ENCODE assay signal across 1 cellular context in the genomic region with DNA sequence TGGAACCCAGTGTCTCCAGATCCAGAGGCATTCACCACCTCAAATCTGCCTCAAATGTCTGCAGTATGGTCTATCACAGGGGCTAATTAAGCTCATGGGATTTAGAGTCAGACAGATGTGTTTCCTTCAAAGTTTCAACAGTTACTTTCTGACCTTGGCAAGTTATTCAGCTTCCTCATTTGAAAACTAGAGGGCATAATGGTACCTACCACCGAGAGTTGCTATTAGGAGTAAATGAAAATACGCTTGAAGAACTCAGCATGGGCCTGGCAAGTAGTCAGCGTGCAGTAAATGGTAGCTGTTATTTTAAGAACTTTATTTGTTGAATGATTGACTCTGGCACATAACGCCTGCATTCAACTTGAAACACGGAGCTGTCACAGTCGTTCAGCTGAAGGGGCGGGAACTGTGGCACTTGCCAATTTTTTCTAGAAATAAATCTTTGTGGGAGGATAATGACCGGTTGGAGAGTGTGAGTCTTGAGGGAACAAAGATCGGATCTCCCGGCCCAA.
TF ChIP-seq lines count a peak whose summit lies in the region.

No MANE protein-coding gene starts in this region.

TF ChIP-seq in SK-N-SH treated with all-trans-retinoic acid at 6 μM for 48 hours, 23 proteins besides CTCF, POLR2A, EP300 and RAD21 (continued from another document):
- TF ChIP-seq, protein P1, sequence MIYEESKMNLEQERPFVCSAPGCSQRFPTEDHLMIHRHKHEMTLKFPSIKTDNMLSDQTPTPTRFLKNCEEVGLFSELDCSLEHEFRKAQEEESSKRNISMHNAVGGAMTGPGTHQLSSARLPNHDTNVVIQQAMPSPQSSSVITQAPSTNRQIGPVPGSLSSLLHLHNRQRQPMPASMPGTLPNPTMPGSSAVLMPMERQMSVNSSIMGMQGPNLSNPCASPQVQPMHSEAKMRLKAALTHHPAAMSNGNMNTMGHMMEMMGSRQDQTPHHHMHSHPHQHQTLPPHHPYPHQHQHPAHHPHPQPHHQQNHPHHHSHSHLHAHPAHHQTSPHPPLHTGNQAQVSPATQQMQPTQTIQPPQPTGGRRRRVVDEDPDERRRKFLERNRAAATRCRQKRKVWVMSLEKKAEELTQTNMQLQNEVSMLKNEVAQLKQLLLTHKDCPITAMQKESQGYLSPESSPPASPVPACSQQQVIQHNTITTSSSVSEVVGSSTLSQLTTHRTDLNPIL (CRISPR knock-in tag; IDR thresholded peaks at IDR 0.05; ENCODE audit: low read depth): no peak
- no peak for TF ChIP-seq ESRRG (CRISPR knock-in tag; IDR thresholded peaks at IDR 0.05)
- TF ChIP-seq, protein P2, sequence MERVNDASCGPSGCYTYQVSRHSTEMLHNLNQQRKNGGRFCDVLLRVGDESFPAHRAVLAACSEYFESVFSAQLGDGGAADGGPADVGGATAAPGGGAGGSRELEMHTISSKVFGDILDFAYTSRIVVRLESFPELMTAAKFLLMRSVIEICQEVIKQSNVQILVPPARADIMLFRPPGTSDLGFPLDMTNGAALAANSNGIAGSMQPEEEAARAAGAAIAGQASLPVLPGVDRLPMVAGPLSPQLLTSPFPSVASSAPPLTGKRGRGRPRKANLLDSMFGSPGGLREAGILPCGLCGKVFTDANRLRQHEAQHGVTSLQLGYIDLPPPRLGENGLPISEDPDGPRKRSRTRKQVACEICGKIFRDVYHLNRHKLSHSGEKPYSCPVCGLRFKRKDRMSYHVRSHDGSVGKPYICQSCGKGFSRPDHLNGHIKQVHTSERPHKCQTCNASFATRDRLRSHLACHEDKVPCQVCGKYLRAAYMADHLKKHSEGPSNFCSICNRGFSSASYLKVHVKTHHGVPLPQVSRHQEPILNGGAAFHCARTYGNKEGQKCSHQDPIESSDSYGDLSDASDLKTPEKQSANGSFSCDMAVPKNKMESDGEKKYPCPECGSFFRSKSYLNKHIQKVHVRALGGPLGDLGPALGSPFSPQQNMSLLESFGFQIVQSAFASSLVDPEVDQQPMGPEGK (CRISPR knock-in tag; IDR thresholded peaks at IDR 0.05; ENCODE audit: borderline replicate concordance): no peak
- TF ChIP-seq ARNTL (CRISPR knock-in tag; IDR thresholded peaks at IDR 0.05; ENCODE audit: borderline replicate concordance, low read depth): no peak
- TF ChIP-seq, protein P3, sequence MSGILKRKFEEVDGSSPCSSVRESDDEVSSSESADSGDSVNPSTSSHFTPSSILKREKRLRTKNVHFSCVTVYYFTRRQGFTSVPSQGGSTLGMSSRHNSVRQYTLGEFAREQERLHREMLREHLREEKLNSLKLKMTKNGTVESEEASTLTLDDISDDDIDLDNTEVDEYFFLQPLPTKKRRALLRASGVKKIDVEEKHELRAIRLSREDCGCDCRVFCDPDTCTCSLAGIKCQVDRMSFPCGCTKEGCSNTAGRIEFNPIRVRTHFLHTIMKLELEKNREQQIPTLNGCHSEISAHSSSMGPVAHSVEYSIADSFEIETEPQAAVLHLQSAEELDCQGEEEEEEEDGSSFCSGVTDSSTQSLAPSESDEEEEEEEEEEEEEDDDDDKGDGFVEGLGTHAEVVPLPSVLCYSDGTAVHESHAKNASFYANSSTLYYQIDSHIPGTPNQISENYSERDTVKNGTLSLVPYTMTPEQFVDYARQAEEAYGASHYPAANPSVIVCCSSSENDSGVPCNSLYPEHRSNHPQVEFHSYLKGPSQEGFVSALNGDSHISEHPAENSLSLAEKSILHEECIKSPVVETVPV (CRISPR knock-in tag; IDR thresholded peaks at IDR 0.05): no peak
- TF ChIP-seq GLIS3 (CRISPR knock-in tag; IDR thresholded peaks at IDR 0.05): no peak
- TF ChIP-seq TCF4 (CRISPR knock-in tag; IDR thresholded peaks at IDR 0.05; ENCODE audit: borderline replicate concordance): no peak
- TF ChIP-seq BACH2 (CRISPR knock-in tag; IDR thresholded peaks at IDR 0.05; ENCODE audit: borderline replicate concordance): no peak
- TF ChIP-seq, protein P4, sequence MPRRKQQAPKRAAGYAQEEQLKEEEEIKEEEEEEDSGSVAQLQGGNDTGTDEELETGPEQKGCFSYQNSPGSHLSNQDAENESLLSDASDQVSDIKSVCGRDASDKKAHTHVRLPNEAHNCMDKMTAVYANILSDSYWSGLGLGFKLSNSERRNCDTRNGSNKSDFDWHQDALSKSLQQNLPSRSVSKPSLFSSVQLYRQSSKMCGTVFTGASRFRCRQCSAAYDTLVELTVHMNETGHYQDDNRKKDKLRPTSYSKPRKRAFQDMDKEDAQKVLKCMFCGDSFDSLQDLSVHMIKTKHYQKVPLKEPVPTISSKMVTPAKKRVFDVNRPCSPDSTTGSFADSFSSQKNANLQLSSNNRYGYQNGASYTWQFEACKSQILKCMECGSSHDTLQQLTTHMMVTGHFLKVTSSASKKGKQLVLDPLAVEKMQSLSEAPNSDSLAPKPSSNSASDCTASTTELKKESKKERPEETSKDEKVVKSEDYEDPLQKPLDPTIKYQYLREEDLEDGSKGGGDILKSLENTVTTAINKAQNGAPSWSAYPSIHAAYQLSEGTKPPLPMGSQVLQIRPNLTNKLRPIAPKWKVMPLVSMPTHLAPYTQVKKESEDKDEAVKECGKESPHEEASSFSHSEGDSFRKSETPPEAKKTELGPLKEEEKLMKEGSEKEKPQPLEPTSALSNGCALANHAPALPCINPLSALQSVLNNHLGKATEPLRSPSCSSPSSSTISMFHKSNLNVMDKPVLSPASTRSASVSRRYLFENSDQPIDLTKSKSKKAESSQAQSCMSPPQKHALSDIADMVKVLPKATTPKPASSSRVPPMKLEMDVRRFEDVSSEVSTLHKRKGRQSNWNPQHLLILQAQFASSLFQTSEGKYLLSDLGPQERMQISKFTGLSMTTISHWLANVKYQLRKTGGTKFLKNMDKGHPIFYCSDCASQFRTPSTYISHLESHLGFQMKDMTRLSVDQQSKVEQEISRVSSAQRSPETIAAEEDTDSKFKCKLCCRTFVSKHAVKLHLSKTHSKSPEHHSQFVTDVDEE (CRISPR knock-in tag; IDR thresholded peaks at IDR 0.05): no peak
